In genomic region chr9:128081052-128081451, GRCh38 we compare ENCODE assay signal across 8 cellular contexts. TPM values are rescaled to one million over a fixed set of nuclear protein-coding genes. Genes with fewer than 3 reads are reported as not detected.
DNase-seq lines count a peak whose midpoint lies in the region; ATAC-seq and TF ChIP-seq lines count a peak whose summit lies in the region.

No MANE protein-coding gene starts in this region.

- TF ChIP-seq POLR2A in uterus (IDR thresholded peaks at IDR 0.05), result no peak

- peaks cover 0 to 22% (median 13%) of the 10 kb centered on the region in 4 donors for H3K4me1 ChIP-seq in liver (ENCODE audit: control insufficient read depth in 4 of 4, insufficient read depth in 4 of 4, low read length in 3 of 4)
- H3K4me1 ChIP-seq in uterus, result peaks cover 0 to 24% of the 10 kb centered on the region in 2 donors

- WGBS in liver, result 73% methylated on average over 3 of the region's 3 CpGs

- no peaks in the 10 kb centered on the region for H3K36me3 ChIP-seq in liver (ENCODE audit: control insufficient read depth in 4 of 4, insufficient read depth in 3 of 4, low read depth in 1 of 4, low read length in 3 of 4)
- H3K36me3 ChIP-seq in uterus, result no peaks in the 10 kb centered on the region

- ATAC-seq in activated T-cell treated with anti-CD3 and anti-CD28 coated beads, Interleukin-2, amount 50 U/mL, for 72 hours (replicated peaks in 1 of 2), result no peak
- ATAC-seq in GM19467 (IDR thresholded peaks at IDR 0.05; ENCODE audit: unreplicated experiment), result no peak

- H3K27me3 Mint-ChIP-seq in activated T-cell treated with anti-CD3 and anti-CD28 coated beads, Interleukin-2, amount 50 U/mL, for 72 hours (ENCODE audit: low read depth), result no peaks in the 10 kb centered on the region

- H3K4me3 Mint-ChIP-seq in activated T-cell treated with anti-CD3 and anti-CD28 coated beads, Interleukin-2, amount 50 U/mL, for 72 hours, result peak overlapping the region in 1 of 2 donors; percentile 58

- TF ChIP-seq RAD21 in liver (IDR thresholded peaks at IDR 0.05), result no peak

- H3K4me3 ChIP-seq in liver (ENCODE audit: low read depth in 1 of 3, low read length in 3 of 3) (no peak overlapping the region), uterus (no peak overlapping the region)

- TF ChIP-seq CTCF in liver (IDR thresholded peaks at IDR 0.05; ENCODE audit: low read depth, low read length, missing input control) (no peak), uterus (IDR thresholded peaks at IDR 0.05) (no peak)

- no peak overlapping the region for H3K9ac ChIP-seq in liver (ENCODE audit: low read depth in 1 of 2, low read length in 2 of 2)

- H3K27ac ChIP-seq in liver (ENCODE audit: low read depth in 1 of 2, low read length in 2 of 2) (peak overlapping the region in 1 of 2 donors; percentile 45), uterus (peak overlapping the region; percentile 98 to 99)

- peaks cover 3 to 6% of the 10 kb centered on the region in 2 donors for H3K36me3 Mint-ChIP-seq in activated T-cell treated with anti-CD3 and anti-CD28 coated beads, Interleukin-2, amount 50 U/mL, for 72 hours (ENCODE audit: insufficient read depth in 2 of 2)

- peaks cover 53% of the 10 kb centered on the region for H3K4me1 Mint-ChIP-seq in activated T-cell treated with anti-CD3 and anti-CD28 coated beads, Interleukin-2, amount 50 U/mL, for 72 hours (ENCODE audit: low read depth)

- intact Hi-C loops in uterus (cut with DNase I; ENCODE audit: low total_unique reads), result no loop called here

- H3K9me3 ChIP-seq in liver (ENCODE audit: control insufficient read depth in 4 of 4, low read length in 3 of 4), result no peaks in the 10 kb centered on the region
- no peaks in the 10 kb centered on the region for H3K9me3 ChIP-seq in uterus

- no peak for DNase-seq in activated T-cell treated with anti-CD3 and anti-CD28 coated beads, Interleukin-2, amount 50 U/mL, for 72 hours
- DNase-seq in activated T-cell treated with anti-CD3 and anti-CD28 coated beads, Interleukin-2, amount 50 U/mL, for 1 hour, result no peak
- DNase-seq in astrocyte of the hippocampus (ENCODE audit: low read depth, low spot score) (peak; percentile 27), uterus (peak; percentile 78 to 80), NCI-H524 treated with DMSO at 0.1 percent for 48 hours (lab: John Stamatoyannopoulos, UW) (no peak)
- no peak for DNase-seq in activated CD4-positive, CD25-positive, alpha-beta regulatory T cell treated with anti-CD3 and anti-CD28 coated beads, Interleukin-2, amount 50 U/mL, for 72 hours

- H3K27me3 ChIP-seq in liver (ENCODE audit: control insufficient read depth in 4 of 4, insufficient read depth in 4 of 4, low read length in 3 of 4) (no peaks in the 10 kb centered on the region), uterus (no peaks in the 10 kb centered on the region)

- peak overlapping the region; percentile 92 for H3K27ac Mint-ChIP-seq in activated T-cell treated with anti-CD3 and anti-CD28 coated beads, Interleukin-2, amount 50 U/mL, for 72 hours

- no peaks in the 10 kb centered on the region for H3K9me3 Mint-ChIP-seq in activated T-cell treated with anti-CD3 and anti-CD28 coated beads, Interleukin-2, amount 50 U/mL, for 72 hours

TF ChIP-seq in liver, 16 proteins besides CTCF, POLR2A, EP300 and RAD21:
- TF ChIP-seq RXRA (IDR thresholded peaks at IDR 0.05) (peak in 1 of 2 donors; percentile 10), SP1 (IDR thresholded peaks at IDR 0.05) (no peak), NR2F2 (IDR thresholded peaks at IDR 0.05) (peak; percentile 93)
- TF ChIP-seq, protein P1, sequence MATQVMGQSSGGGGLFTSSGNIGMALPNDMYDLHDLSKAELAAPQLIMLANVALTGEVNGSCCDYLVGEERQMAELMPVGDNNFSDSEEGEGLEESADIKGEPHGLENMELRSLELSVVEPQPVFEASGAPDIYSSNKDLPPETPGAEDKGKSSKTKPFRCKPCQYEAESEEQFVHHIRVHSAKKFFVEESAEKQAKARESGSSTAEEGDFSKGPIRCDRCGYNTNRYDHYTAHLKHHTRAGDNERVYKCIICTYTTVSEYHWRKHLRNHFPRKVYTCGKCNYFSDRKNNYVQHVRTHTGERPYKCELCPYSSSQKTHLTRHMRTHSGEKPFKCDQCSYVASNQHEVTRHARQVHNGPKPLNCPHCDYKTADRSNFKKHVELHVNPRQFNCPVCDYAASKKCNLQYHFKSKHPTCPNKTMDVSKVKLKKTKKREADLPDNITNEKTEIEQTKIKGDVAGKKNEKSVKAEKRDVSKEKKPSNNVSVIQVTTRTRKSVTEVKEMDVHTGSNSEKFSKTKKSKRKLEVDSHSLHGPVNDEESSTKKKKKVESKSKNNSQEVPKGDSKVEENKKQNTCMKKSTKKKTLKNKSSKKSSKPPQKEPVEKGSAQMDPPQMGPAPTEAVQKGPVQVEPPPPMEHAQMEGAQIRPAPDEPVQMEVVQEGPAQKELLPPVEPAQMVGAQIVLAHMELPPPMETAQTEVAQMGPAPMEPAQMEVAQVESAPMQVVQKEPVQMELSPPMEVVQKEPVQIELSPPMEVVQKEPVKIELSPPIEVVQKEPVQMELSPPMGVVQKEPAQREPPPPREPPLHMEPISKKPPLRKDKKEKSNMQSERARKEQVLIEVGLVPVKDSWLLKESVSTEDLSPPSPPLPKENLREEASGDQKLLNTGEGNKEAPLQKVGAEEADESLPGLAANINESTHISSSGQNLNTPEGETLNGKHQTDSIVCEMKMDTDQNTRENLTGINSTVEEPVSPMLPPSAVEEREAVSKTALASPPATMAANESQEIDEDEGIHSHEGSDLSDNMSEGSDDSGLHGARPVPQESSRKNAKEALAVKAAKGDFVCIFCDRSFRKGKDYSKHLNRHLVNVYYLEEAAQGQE (IDR thresholded peaks at IDR 0.05), result no peak
- TF ChIP-seq, protein P2, sequence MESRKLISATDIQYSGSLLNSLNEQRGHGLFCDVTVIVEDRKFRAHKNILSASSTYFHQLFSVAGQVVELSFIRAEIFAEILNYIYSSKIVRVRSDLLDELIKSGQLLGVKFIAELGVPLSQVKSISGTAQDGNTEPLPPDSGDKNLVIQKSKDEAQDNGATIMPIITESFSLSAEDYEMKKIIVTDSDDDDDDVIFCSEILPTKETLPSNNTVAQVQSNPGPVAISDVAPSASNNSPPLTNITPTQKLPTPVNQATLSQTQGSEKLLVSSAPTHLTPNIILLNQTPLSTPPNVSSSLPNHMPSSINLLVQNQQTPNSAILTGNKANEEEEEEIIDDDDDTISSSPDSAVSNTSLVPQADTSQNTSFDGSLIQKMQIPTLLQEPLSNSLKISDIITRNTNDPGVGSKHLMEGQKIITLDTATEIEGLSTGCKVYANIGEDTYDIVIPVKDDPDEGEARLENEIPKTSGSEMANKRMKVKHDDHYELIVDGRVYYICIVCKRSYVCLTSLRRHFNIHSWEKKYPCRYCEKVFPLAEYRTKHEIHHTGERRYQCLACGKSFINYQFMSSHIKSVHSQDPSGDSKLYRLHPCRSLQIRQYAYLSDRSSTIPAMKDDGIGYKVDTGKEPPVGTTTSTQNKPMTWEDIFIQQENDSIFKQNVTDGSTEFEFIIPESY (IDR thresholded peaks at IDR 0.05), result no peak

RNA-seq across cellular contexts. Expression of gene SLC25A25, which starts 13.0 kb away (rescaled TPM):
- total RNA-seq in activated T-cell treated with anti-CD3 and anti-CD28 coated beads, Interleukin-2, amount 50 U/mL, for 72 hours, result 10 to 100 TPM in 1 of 2 donors, 1 to 10 TPM in 1; 9.7 to 11.2 TPM
- total RNA-seq in liver, result 10 to 100 TPM; 21.7 to 74.6 TPM
- 10 to 100 TPM; 35.4 to 43.2 TPM for polyA plus RNA-seq in liver
- total RNA-seq in uterus, result 10 to 100 TPM; 14.3 to 49.7 (median 49.0) TPM

RNA-seq across cellular contexts. Expression of gene NAIF1, which starts 13.9 kb away (rescaled TPM):
- 10 to 100 TPM; 11.9 to 17.9 TPM for total RNA-seq in activated T-cell treated with anti-CD3 and anti-CD28 coated beads, Interleukin-2, amount 50 U/mL, for 72 hours
- total RNA-seq in liver (1 to 10 TPM; 4.6 to 6.5 TPM), uterus (10 to 100 TPM in 2 of 4 donors, 1 to 10 TPM in 2; 3.8 to 27.4 (median 10.6) TPM)
- polyA plus RNA-seq in liver, result 1 to 10 TPM; 2.5 to 4.8 TPM

RNA-seq across cellular contexts. Expression of gene PTGES2, which starts 46.5 kb away (rescaled TPM):
- 10 to 100 TPM; 23.5 to 27.5 TPM for total RNA-seq in activated T-cell treated with anti-CD3 and anti-CD28 coated beads, Interleukin-2, amount 50 U/mL, for 72 hours
- 10 to 100 TPM; 22.8 to 34.7 TPM for total RNA-seq in liver
- 10 to 100 TPM; 28.2 to 41.1 TPM for polyA plus RNA-seq in liver
- 100 to 1,000 TPM in 1 of 4 donors, 10 to 100 TPM in 3; 21.5 to 173 (median 64.2) TPM for total RNA-seq in uterus

Comparison
In these comparisons a context has a peak if more than half of its experiments do, and no peak if none do; other contexts are left out.
1. DNase-seq: peak in astrocyte of the hippocampus (single experiment) and uterus (2 of 2); none in activated T-cell treated with anti-CD3 and anti-CD28 coated beads, Interleukin-2, amount 50 U/mL, for 72 hours (0 of 2), activated T-cell treated with anti-CD3 and anti-CD28 coated beads, Interleukin-2, amount 50 U/mL, for 1 hour (single experiment), activated CD4-positive, CD25-positive, alpha-beta regulatory T cell treated with anti-CD3 and anti-CD28 coated beads, Interleukin-2, amount 50 U/mL, for 72 hours (single experiment) and NCI-H524 treated with DMSO at 0.1 percent for 48 hours (single experiment).